20 cellular contexts compared by ENCODE assay signal in the genomic region with DNA sequence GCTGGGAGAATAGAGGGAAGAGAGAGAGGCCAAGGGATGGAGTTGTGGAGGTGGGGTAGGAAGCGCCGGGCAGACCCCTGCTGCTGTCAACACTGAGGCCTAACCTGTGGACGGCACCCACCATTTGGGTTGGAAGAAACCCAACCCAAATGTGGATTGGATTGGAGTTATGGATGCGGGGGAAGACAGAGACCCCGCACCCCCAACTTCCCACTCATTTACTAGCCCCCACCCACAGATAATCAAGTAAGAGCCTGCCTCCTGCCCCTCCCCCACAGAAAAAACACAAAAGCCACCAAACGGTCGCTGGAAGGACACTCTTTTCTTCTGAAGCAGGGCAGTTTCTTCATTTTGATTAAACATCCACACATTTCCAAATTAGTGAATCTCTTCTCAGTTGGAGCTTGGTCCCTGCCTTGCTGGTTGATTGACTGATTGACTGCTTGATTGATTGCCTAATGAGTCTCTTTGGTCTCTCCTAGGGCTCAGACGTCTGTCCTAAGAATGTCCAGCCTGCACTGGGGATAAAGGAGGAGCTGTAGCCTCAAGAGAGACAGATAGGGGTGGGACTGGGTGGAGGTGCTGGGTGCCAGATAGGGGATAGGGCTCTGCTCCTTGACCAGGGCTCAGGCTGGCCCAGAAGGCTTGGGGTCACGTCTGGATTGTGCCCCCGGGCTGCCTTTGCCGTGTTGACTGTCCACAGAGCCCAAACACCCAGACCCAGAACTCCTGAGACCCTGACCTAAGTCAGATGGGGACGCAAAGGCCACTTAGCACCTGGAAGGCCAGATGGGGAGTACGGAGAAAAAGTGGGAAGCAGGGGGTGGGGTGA.
DNase-seq lines count a peak whose midpoint lies in the region; ATAC-seq and TF ChIP-seq lines count a peak whose summit lies in the region.
"Had no signal": no experiment of that assay in that cellular context is flagged by ENCODE, and none has a peak within 500 bp of the region (broad histone marks: within the 10 kb centered on the region; RNA-seq: fewer than 3 reads in every experiment).

No MANE protein-coding gene starts in this region.

- H3K4me3 Mint-ChIP-seq in stimulated activated naive CD8-positive, alpha-beta T cell treated with anti-CD3 and anti-CD28 coated beads, Interleukin-15, amount 100 ng/mL, for 72 hours = peak overlapping the region; percentile 7 to 22
- H3K4me3 Mint-ChIP-seq in nephron (peak overlapping the region in 2 of 3 experiments; percentile 45 to 48), type B pancreatic cell (peak overlapping the region; percentile 75)
- H3K4me3 Mint-ChIP-seq: central memory CD8-positive, alpha-beta T cell; immature natural killer cell had no signal

- TF ChIP-seq CTCF in ascending aorta (IDR thresholded peaks at IDR 0.05) (no peak), nephron (IDR thresholded peaks at IDR 0.05; ENCODE audit: unreplicated experiment in 3 of 3) (no peak), type B pancreatic cell (conservative IDR thresholded peaks at IDR 0.05) (no peak), brain microvascular endothelial cell (IDR thresholded peaks at IDR 0.05; ENCODE audit: low read depth, low read length, missing control alignments) (no peak)

- H3K4me3 ChIP-seq in ascending aorta = peak overlapping the region; percentile 4 to 30
- no peak overlapping the region for H3K4me3 ChIP-seq in brain microvascular endothelial cell (ENCODE audit: low read depth, low read length)
- H3K4me3 ChIP-seq: A549 had no signal

- H3K4me1 Mint-ChIP-seq in stimulated activated naive CD8-positive, alpha-beta T cell treated with anti-CD3 and anti-CD28 coated beads, Interleukin-15, amount 100 ng/mL, for 72 hours = peaks cover 8% of the 10 kb centered on the region
- H3K4me1 Mint-ChIP-seq in nephron = peaks cover 32% of the 10 kb centered on the region
- peaks cover 53% of the 10 kb centered on the region for H3K4me1 Mint-ChIP-seq in type B pancreatic cell (ENCODE audit: unreplicated experiment)

- no peaks in the 10 kb centered on the region for H3K9me3 ChIP-seq in ascending aorta
- H3K9me3 ChIP-seq: A549, esophagus squamous epithelium, stomach had no signal

- no peak for ATAC-seq in stimulated activated naive CD8-positive, alpha-beta T cell treated with anti-CD3 and anti-CD28 coated beads, Interleukin-15, amount 100 ng/mL, for 72 hours
- no peak for ATAC-seq in stimulated activated naive CD8-positive, alpha-beta T cell treated with anti-CD3 and anti-CD28 coated beads, Interleukin-15, Interleukin-2, amounts not matched to agents 100 U/mL and 50 U/mL, for 24 hours
- ATAC-seq: A549 had no signal

- in situ Hi-C loops in brain microvascular endothelial cell (cut with HindIII; ENCODE audit: low pct_ligation_motif_present, low sequenced_read_pairs) = no loop called here

- intact Hi-C loops in ascending aorta (cut with DNase I) = loop anchor here (1.0 to 2.0 kb wide), 2 partner anchors 34 to 76 kb away; a partner anchor contains a TSS

- no peaks in the 10 kb centered on the region for H3K9me3 Mint-ChIP-seq in stimulated activated naive CD8-positive, alpha-beta T cell treated with anti-CD3 and anti-CD28 coated beads, Interleukin-15, amount 100 ng/mL, for 72 hours
- no peaks in the 10 kb centered on the region for H3K9me3 Mint-ChIP-seq in nephron
- no peaks in the 10 kb centered on the region for H3K9me3 Mint-ChIP-seq in type B pancreatic cell
- H3K9me3 Mint-ChIP-seq: central memory CD8-positive, alpha-beta T cell; IgD-negative memory B cell had no signal

- H3K36me3 ChIP-seq in ascending aorta = no peaks in the 10 kb centered on the region
- no peaks in the 10 kb centered on the region for H3K36me3 ChIP-seq in brain microvascular endothelial cell (replicated peaks)
- H3K36me3 ChIP-seq: esophagus squamous epithelium, stomach had no signal

- H3K27me3 Mint-ChIP-seq in stimulated activated naive CD8-positive, alpha-beta T cell treated with anti-CD3 and anti-CD28 coated beads, Interleukin-15, amount 100 ng/mL, for 72 hours = peaks cover 80% of the 10 kb centered on the region
- H3K27me3 Mint-ChIP-seq in nephron (ENCODE audit: low read depth) (peaks cover 69% of the 10 kb centered on the region), type B pancreatic cell (peaks cover 12% of the 10 kb centered on the region)

- peak overlapping the region in 1 of 2 donors; percentile 33 for H3K27ac ChIP-seq in ascending aorta
- no peak overlapping the region for H3K27ac ChIP-seq in brain microvascular endothelial cell
- H3K27ac ChIP-seq: A549, esophagus squamous epithelium, stomach had no signal

- H3K27me3 ChIP-seq in ascending aorta (no peaks in the 10 kb centered on the region), brain microvascular endothelial cell (replicated peaks) (peaks cover 2% of the 10 kb centered on the region)

- no peak overlapping the region for H3K27ac Mint-ChIP-seq in stimulated activated naive CD8-positive, alpha-beta T cell treated with anti-CD3 and anti-CD28 coated beads, Interleukin-15, amount 100 ng/mL, for 72 hours
- H3K27ac Mint-ChIP-seq in nephron = peak overlapping the region in 2 of 3 experiments; percentile 34 to 57
- H3K27ac Mint-ChIP-seq in type B pancreatic cell = no peak overlapping the region
- H3K27ac Mint-ChIP-seq: IgD-negative memory B cell, immature natural killer cell had no signal

- DNase-seq in stimulated activated naive CD8-positive, alpha-beta T cell treated with anti-CD3 and anti-CD28 coated beads, Interleukin-15, amount 100 ng/mL, for 72 hours = no peak
- DNase-seq in stimulated activated naive CD8-positive, alpha-beta T cell treated with anti-CD3 and anti-CD28 coated beads, Interleukin-15, Interleukin-2, amounts not matched to agents 100 U/mL and 50 U/mL, for 24 hours = no peak
- DNase-seq in ascending aorta (ENCODE audit: low spot score in 2 of 2) (no peak), type B pancreatic cell (ENCODE audit: extremely low spot score, unreplicated experiment) (no peak), DMS153 treated with DMSO at 0.1 percent for 48 hours (lab: John Stamatoyannopoulos, UW; ENCODE audit: unreplicated experiment) (no peak), brain microvascular endothelial cell (no peak), RKO (ENCODE audit: low spot score) (no peak)
- DNase-seq: activated CD4-positive, alpha-beta T cell treated with anti-CD3 and anti-CD28 coated beads, Interleukin-2, amount 50 U/mL, for 4 hours; amygdala; effector CD4-positive, alpha-beta T cell; esophagus squamous epithelium; immature natural killer cell; MM.1S; NCI-H1694; SW 1271 had no signal

- H3K4me1 ChIP-seq in ascending aorta = peaks cover 0 to 9% of the 10 kb centered on the region in 2 donors
- H3K4me1 ChIP-seq: A549 had no signal

- no peaks in the 10 kb centered on the region for H3K36me3 Mint-ChIP-seq in nephron (ENCODE audit: low read depth)
- H3K36me3 Mint-ChIP-seq in type B pancreatic cell = no peaks in the 10 kb centered on the region
- H3K36me3 Mint-ChIP-seq: IgD-negative memory B cell had no signal

Comparison
In these comparisons a context has a peak if more than half of its experiments do, and no peak if none do; other contexts are left out.
1. H3K27ac Mint-ChIP-seq: peak in nephron (2 of 3); none in stimulated activated naive CD8-positive, alpha-beta T cell treated with anti-CD3 and anti-CD28 coated beads, Interleukin-15, amount 100 ng/mL, for 72 hours (0 of 2) and type B pancreatic cell (single experiment).
2. H3K4me3 Mint-ChIP-seq: peak in every context shown above with its lines; median percentile 75 in type B pancreatic cell; 46 in nephron; 14 in stimulated activated naive CD8-positive, alpha-beta T cell treated with anti-CD3 and anti-CD28 coated beads, Interleukin-15, amount 100 ng/mL, for 72 hours.